Comparison of ENCODE assay signal across 8 cellular contexts in the genomic region with DNA sequence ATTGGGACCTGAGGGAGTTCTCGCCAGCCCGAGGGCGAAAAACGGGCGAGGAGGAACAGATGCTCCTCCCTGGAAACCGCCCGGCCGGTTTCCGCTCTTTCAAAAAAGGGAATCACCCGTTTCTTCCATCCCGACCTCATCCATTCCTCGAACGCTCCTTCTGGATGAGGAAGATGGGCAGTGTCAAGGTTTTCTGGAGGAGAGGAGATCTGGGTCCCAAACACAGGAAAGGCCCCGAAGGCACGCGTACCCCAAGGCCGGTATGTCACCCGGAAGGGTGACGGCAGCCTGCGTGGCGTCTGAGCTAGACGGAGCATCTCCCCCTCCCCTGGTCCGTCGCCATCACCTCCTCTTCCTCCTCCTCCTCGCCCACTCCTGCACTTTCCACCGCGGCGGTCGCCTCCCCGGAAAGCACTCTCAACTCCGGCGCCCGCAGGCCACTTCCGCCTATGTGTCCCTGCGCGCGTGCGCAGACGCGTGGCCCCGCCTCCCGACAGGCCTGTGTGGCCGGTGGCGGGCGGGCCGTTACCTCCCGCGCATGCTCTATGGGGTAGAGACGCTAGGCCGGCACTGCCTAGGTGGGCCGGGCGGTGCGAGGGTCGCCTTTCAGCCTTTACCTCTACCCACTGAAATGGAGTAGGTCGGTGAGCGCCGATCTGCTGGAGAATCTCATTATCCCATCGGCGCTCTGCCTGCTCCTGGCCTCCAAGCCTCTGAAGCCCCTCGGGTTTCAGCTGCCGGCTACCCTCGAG. TPM values are rescaled to one million over a fixed set of nuclear protein-coding genes. Genes with fewer than 3 reads are reported as not detected.
A peak's percentile ranks its signal among the peaks of the same experiment; 100 is the strongest.
DNase-seq lines count a peak whose midpoint lies in the region; ATAC-seq and TF ChIP-seq lines count a peak whose summit lies in the region.

A gene (minus strand): TSS at position 453 of the 752 bp plus-strand sequence.

- no peaks in the 10 kb centered on the region for H3K9me1 ChIP-seq in IMR-90 (ENCODE audit: insufficient read depth, low read length)

- peak within 1 kb of the TSS; percentile 86 for H3K18ac ChIP-seq in IMR-90 (ENCODE audit: low read depth, low read length)

- peak within 1 kb of the TSS; percentile 87 for H2BK5ac ChIP-seq in IMR-90 (ENCODE audit: low read depth, low read length, poor library complexity, severe bottlenecking)

- H3K9ac ChIP-seq in IMR-90 (ENCODE audit: low read depth, low read length): peak within 1 kb of the TSS; percentile 94

- H3K36me3 ChIP-seq in IMR-90 (ENCODE audit: control insufficient read depth, insufficient read depth, low read length) (peaks cover 2% of the 10 kb centered on the region; the same call in 1 of the 2 replicates), OCI-LY7 (ENCODE audit: insufficient read depth, low read length) (peaks cover 22% of the 10 kb centered on the region)

- H3K4me3 ChIP-seq in IMR-90 (ENCODE audit: insufficient read depth, low read depth, low read length): peak within 1 kb of the TSS; percentile 91
- H3K4me3 ChIP-seq in OCI-LY7 (ENCODE audit: low read depth, low read length, poor library complexity, severe bottlenecking): peak within 1 kb of the TSS; percentile 88

- H3K14ac ChIP-seq in IMR-90 (replicated peaks; ENCODE audit: low read depth, low read length): peak within 1 kb of the TSS; percentile 100

- H3K23ac ChIP-seq in IMR-90 (ENCODE audit: low read depth, low read length): peak within 1 kb of the TSS; percentile 100

- H3K4me2 ChIP-seq in IMR-90 (ENCODE audit: low read depth, low read length) (peak within 1 kb of the TSS; percentile 96), OCI-LY7 (ENCODE audit: low read length) (peak within 1 kb of the TSS; percentile 81)

- peak; percentile 89 for TF ChIP-seq POLR2A in IMR-90 (IDR thresholded peaks at IDR 0.05; ENCODE audit: low read depth, low read length)

- dilution Hi-C loops in IMR-90 (cut with HindIII; ENCODE audit: low sequenced_read_pairs, unreplicated experiment): no loop called here

- H2AK5ac ChIP-seq in IMR-90 (ENCODE audit: low read depth, low read length): peak within 1 kb of the TSS; percentile 97

- no peaks in the 10 kb centered on the region for H3K27me3 ChIP-seq in IMR-90 (ENCODE audit: control insufficient read depth, insufficient read depth, low read length)

- H3K56ac ChIP-seq in IMR-90 (ENCODE audit: extremely low read depth, insufficient read depth, low read length): peak within 1 kb of the TSS; percentile 96

- H3K9me2 ChIP-seq in OCI-LY7 (ENCODE audit: insufficient read depth, low read length): no peaks in the 10 kb centered on the region

- TF ChIP-seq CTCF in IMR-90 (conservative IDR thresholded peaks at IDR 0.05; ENCODE audit: low read depth, low read length) (no peak), OCI-LY7 (conservative IDR thresholded peaks at IDR 0.05; ENCODE audit: low read length) (no peak)

- CTCF ChIA-PET in IMR-90 (lab: Yijun Ruan, JAX) (no interaction called here), OCI-LY7 (lab: Charles Lee; ENCODE audit: unreplicated experiment) (no interaction called here)

- H4K91ac ChIP-seq in IMR-90 (ENCODE audit: insufficient read depth, low read depth, low read length): peak within 1 kb of the TSS; percentile 96

- peak within 1 kb of the TSS; percentile 70 for H2BK120ac ChIP-seq in IMR-90 (ENCODE audit: low read depth, low read length)

- intact Hi-C loops in IMR-90 (cut with micrococcal nuclease): no loop called here
- intact Hi-C loops in OCI-LY7 (cut with micrococcal nuclease; ENCODE audit: unreplicated experiment): loop anchor here (10.0 kb wide), 1 partner anchor 330 kb away; a partner anchor contains a TSS

- no peak within 1 kb of the TSS for H2BK20ac ChIP-seq in IMR-90 (ENCODE audit: low read depth, low read length)

- POLR2A ChIA-PET in IMR-90 (lab: Charles Lee; ENCODE audit: unreplicated experiment) (interaction anchor here (1.1 to 1.3 kb wide), 2 partner anchors 11 to 13 kb away, joined by 3 to 4 read pairs; no protein-coding TSS in a partner anchor), OCI-LY7 (lab: Charles Lee) (interaction anchor here (0.5 to 1.1 kb wide), 3 partner anchors 13 to 176 kb away, joined by 3 to 4 read pairs (median 3); no protein-coding TSS in a partner anchor)

- peak within 1 kb of the TSS; percentile 94 for H3K27ac ChIP-seq in IMR-90 (ENCODE audit: insufficient read depth, low read length)
- peak within 1 kb of the TSS; percentile 52 for H3K27ac ChIP-seq in OCI-LY7 (ENCODE audit: low read depth, low read length, poor library complexity, severe bottlenecking)

- H2BK15ac ChIP-seq in IMR-90 (ENCODE audit: low read depth, low read length): no peak within 1 kb of the TSS

- peak within 1 kb of the TSS; percentile 99 to 100 for H4K8ac ChIP-seq in IMR-90 (ENCODE audit: low read depth in 2 of 2, low read length in 2 of 2)

- H3K79me1 ChIP-seq in IMR-90 (ENCODE audit: low read depth in 1 of 2, low read length in 2 of 2): peaks cover 15 to 30% of the 10 kb centered on the region in 2 experiments; a peak in 3 of 4 replicates

- peaks cover 30% of the 10 kb centered on the region for H3K79me2 ChIP-seq in OCI-LY7 (ENCODE audit: insufficient read depth, low read depth, low read length)

- TSS peak; percentile 44 for BruUV-seq in IMR-90 (replicated peaks; lab: Mats Ljungman, UMichigan)
- TSS peak; percentile 59 for BruUV-seq in OCI-LY7 (replicated peaks; lab: Mats Ljungman, UMichigan)

- H3K4ac ChIP-seq in IMR-90 (ENCODE audit: low read depth, low read length): peak within 1 kb of the TSS; percentile 99

- 1% methylated on average over 15 of the region's 62 CpGs; no CpG with 5 or more reads in 1 of the 2 experiments for WGBS in IMR-90 (ENCODE audit: extremely low coverage in 2 of 2, insufficient read length in 1 of 2), 2 experiments

- peaks cover 11% of the 10 kb centered on the region; the same call in 1 of the 2 replicates for H3K4me1 ChIP-seq in IMR-90 (ENCODE audit: control insufficient read depth, insufficient read depth, low read length)
- peaks cover 20% of the 10 kb centered on the region for H3K4me1 ChIP-seq in OCI-LY7 (ENCODE audit: insufficient read depth, low read length, poor library complexity, severe bottlenecking)

- ATAC-seq in GM21529 (IDR thresholded peaks at IDR 0.05; ENCODE audit: unreplicated experiment) (peak; percentile 98), IMR-90 (ENCODE audit: low read depth) (peak; percentile 97)

- no peak for TF ChIP-seq RAD21 in IMR-90 (IDR thresholded peaks at IDR 0.05; ENCODE audit: low read length)

- in situ Hi-C loops in IMR-90 (cut with MboI; ENCODE audit: low sequenced_read_pairs): loop anchor here (25.0 kb wide), 1 partner anchor 1977 kb away; a partner anchor contains a TSS

- H4K5ac ChIP-seq in IMR-90 (ENCODE audit: low read depth, low read length): peak within 1 kb of the TSS; percentile 99

- H4K20me1 ChIP-seq in IMR-90 (ENCODE audit: insufficient read depth, low read length) (peaks cover 5% of the 10 kb centered on the region; the same call in 1 of the 2 replicates), OCI-LY7 (ENCODE audit: insufficient read depth, low read length) (peaks cover 13% of the 10 kb centered on the region; the same call in 1 of the 2 replicates)

- peak within 1 kb of the TSS; percentile 99 for H2AFZ ChIP-seq in IMR-90 (replicated peaks; ENCODE audit: low read length, poor library complexity)
- peak within 1 kb of the TSS; percentile 93 for H2AFZ ChIP-seq in OCI-LY7 (ENCODE audit: low read length)

- peak within 1 kb of the TSS; percentile 98 for H2AK9ac ChIP-seq in IMR-90 (replicated peaks; ENCODE audit: low read depth, low read length, poor library complexity)

- DNase-seq in DMS 273 treated with DMSO at 0.1 percent for 48 hours (lab: John Stamatoyannopoulos, UW): peak; percentile 76
- peak; percentile 88 for DNase-seq in IMR-90
- peak; percentile 97 for DNase-seq in OCI-LY7 (ENCODE audit: low spot score)
- DNase-seq in activated T-cell treated with anti-CD3 and anti-CD28 coated beads for 24 hours (ENCODE audit: low read depth): peak; percentile 97
- peak; percentile 85 for DNase-seq in epidermal melanocyte (ENCODE audit: insufficient read length, low spot score)
- peak; percentile 93 for DNase-seq in middle frontal gyrus (ENCODE audit: extremely low spot score, low spot score)
- DNase-seq in stimulated activated CD8-positive, alpha-beta memory T cell treated with anti-CD3 and anti-CD28 coated beads, Interleukin-2, amount 100 ng/mL, for 1 hour (ENCODE audit: low read depth in 2 of 2): peak; percentile 94 to 96

- H3K9me3 ChIP-seq in IMR-90 (ENCODE audit: control insufficient read depth, insufficient read depth, low read length) (no peaks in the 10 kb centered on the region), OCI-LY7 (ENCODE audit: low read length) (no peaks in the 10 kb centered on the region)

TF ChIP-seq in IMR-90, 13 proteins besides CTCF, POLR2A, EP300 and RAD21:
- TF ChIP-seq RFX5 (IDR thresholded peaks at IDR 0.05; ENCODE audit: low read depth, low read length) (no peak), SMC3 (IDR thresholded peaks at IDR 0.05; ENCODE audit: low read depth, low read length) (no peak), MAZ (IDR thresholded peaks at IDR 0.05; ENCODE audit: borderline replicate concordance, low read depth, low read length) (no peak), CEBPB (IDR thresholded peaks at IDR 0.05; ENCODE audit: low read depth, low read length) (no peak), BHLHE40 (IDR thresholded peaks at IDR 0.05; ENCODE audit: low read depth, low read length) (no peak), FOS (IDR thresholded peaks at IDR 0.05; ENCODE audit: low read depth, low read length) (no peak), RCOR1 (IDR thresholded peaks at IDR 0.05; ENCODE audit: insufficient replicate concordance, low read length) (no peak), CHD1 (IDR thresholded peaks at IDR 0.05; ENCODE audit: low read depth, low read length) (no peak; the same call in 1 of the 2 replicates)

RNA-seq across cellular contexts. Expression of the gene that starts here (rescaled TPM):
- total RNA-seq in IMR-90 (2012; rRNA removed) (19.0 and 33.9 TPM in 2 replicates), OCI-LY7 (2022) (13.9 and 16.1 TPM in 2 replicates)
- polyA plus RNA-seq in IMR-90 (2012; rRNA removed): 15.9 and 21.1 TPM in 2 replicates
- 3.6 and 4.1 TPM in 2 replicates for polyA plus RNA-seq in IMR-90 (2012; cell fraction: cytosol; rRNA removed)
- 2.4 and 20.8 TPM in 2 replicates for polyA plus RNA-seq in IMR-90 (2012; cell fraction: nucleus; rRNA removed; ENCODE audit: low replicate concordance)
- 10.3 and 11.7 TPM in 2 replicates for total RNA-seq in OCI-LY7 (2014; rRNA removed; shearing (Covaris generic))

Comparison
In these comparisons a context has a peak if more than half of its experiments do, and no peak if none do; other contexts are left out.
1. Peak in every context shown above with its lines: DNase-seq, ATAC-seq, H3K4me3 ChIP-seq and H3K27ac ChIP-seq.